Comparison of ENCODE assay signal across 11 cellular contexts in the genomic region with DNA sequence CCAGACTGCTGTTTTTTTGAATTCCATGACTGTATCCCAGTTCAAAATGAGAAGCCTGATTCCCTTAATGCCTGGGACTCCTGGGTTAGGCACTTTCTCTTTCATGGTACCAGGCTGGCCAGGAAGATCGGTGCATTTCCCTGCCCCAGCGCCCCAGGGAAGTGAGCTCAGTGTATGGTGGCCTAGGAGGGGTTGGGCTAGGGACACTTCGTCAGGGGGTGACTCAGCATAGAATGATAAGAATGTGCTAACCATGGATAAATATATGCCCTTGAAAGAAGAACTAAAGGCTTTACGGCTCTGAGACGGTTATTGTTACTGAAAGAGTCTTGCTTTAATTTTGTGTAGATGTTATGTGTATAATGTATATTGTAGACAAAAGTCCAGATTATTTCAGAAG. TPM values are rescaled to one million over a fixed set of nuclear protein-coding genes. Genes with fewer than 3 reads are reported as not detected.
DNase-seq lines count a peak whose midpoint lies in the region; ATAC-seq and TF ChIP-seq lines count a peak whose summit lies in the region.
"Had no signal": no experiment of that assay in that cellular context is flagged by ENCODE, and none has a peak within 500 bp of the region (broad histone marks: within the 10 kb centered on the region; RNA-seq: fewer than 3 reads in every experiment).

No MANE protein-coding gene starts in this region.

- no peaks in the 10 kb centered on the region for H3K36me3 ChIP-seq in GM23338 (ENCODE audit: insufficient read depth)
- H3K36me3 ChIP-seq in testis (ENCODE audit: low read depth, missing control alignments) = no peaks in the 10 kb centered on the region

- H2BK120ac ChIP-seq in H9 (ENCODE audit: low read depth, low read length, poor library complexity, severe bottlenecking) = no peak overlapping the region

- no peak; the same call in 2 of the 3 replicates for ATAC-seq in GM23338
- ATAC-seq: activated naive CD8-positive, alpha-beta T cell treated with anti-CD3 and anti-CD28 coated beads, Interleukin-2, amount 50 U/mL, for 24 hours; effector memory CD8-positive, alpha-beta T cell had no signal

- H2AFZ ChIP-seq in GM23338 (no peak overlapping the region), H9 (ENCODE audit: low read length) (no peak overlapping the region)

- no peaks in the 10 kb centered on the region for H3K9me2 ChIP-seq in GM23338 (ENCODE audit: insufficient read depth)

- H3K14ac ChIP-seq in H9 (ENCODE audit: insufficient read depth, low read length) = no peak overlapping the region

- DNase-seq in GM23338 (ENCODE audit: low spot score) = peak; percentile 15
- DNase-seq in NOMO-1 (lab: John Stamatoyannopoulos, UW; ENCODE audit: unreplicated experiment in 2 of 2) = peak; percentile 53 to 68
- DNase-seq in astrocyte of the hippocampus (ENCODE audit: low read depth, low spot score) = peak; percentile 57
- peak; percentile 21 for DNase-seq in kidney tubule cell (ENCODE audit: low spot score)
- no peak for DNase-seq in testis
- DNase-seq in activated CD4-positive, alpha-beta T cell treated with anti-CD3 and anti-CD28 coated beads, Interleukin-2, amount 10 ng/mL, durations not matched to agents 24 days and 14 days = no peak
- no peak for DNase-seq in H9
- no peak for DNase-seq in SW 1271 (lab: John Stamatoyannopoulos, UW)
- DNase-seq: activated naive CD8-positive, alpha-beta T cell treated with anti-CD3 and anti-CD28 coated beads, Interleukin-2, amount 50 U/mL, for 24 hours; effector memory CD8-positive, alpha-beta T cell; NCI-H1930 had no signal

- H3K9me3 Mint-ChIP-seq in GM23338 = no peaks in the 10 kb centered on the region
- no peaks in the 10 kb centered on the region for H3K9me3 Mint-ChIP-seq in activated CD4-positive, alpha-beta T cell treated with anti-CD3 and anti-CD28 coated beads, Interleukin-2, amount 10 ng/mL, durations not matched to agents 24 days and 14 days
- no peaks in the 10 kb centered on the region for H3K9me3 Mint-ChIP-seq in H9
- H3K9me3 Mint-ChIP-seq: activated naive CD8-positive, alpha-beta T cell treated with anti-CD3 and anti-CD28 coated beads, Interleukin-2, amount 50 U/mL, for 24 hours had no signal

- no peaks in the 10 kb centered on the region for H3K4me1 ChIP-seq in GM23338 (ENCODE audit: insufficient read depth)
- H3K4me1 ChIP-seq in testis = no peaks in the 10 kb centered on the region
- no peaks in the 10 kb centered on the region for H3K4me1 ChIP-seq in H9 (ENCODE audit: insufficient read depth, low read length)

- H3K4me3 ChIP-seq in GM23338 = no peak overlapping the region
- H3K4me3 ChIP-seq in testis = no peak overlapping the region

- TF ChIP-seq POLR2A in testis (IDR thresholded peaks at IDR 0.05) = no peak

- no peaks in the 10 kb centered on the region for H3K27me3 ChIP-seq in GM23338 (ENCODE audit: insufficient read depth)
- no peaks in the 10 kb centered on the region for H3K27me3 ChIP-seq in testis
- no peaks in the 10 kb centered on the region for H3K27me3 ChIP-seq in H9 (ENCODE audit: insufficient read depth, low read length)

- no peak overlapping the region for H3K4ac ChIP-seq in H9 (ENCODE audit: low read depth, low read length)

- H3K9me3 ChIP-seq in testis = no peaks in the 10 kb centered on the region
- no peaks in the 10 kb centered on the region for H3K9me3 ChIP-seq in H9 (ENCODE audit: control insufficient read depth, low read depth, low read length)

- no peak overlapping the region for H3K4me2 ChIP-seq in GM23338
- H3K4me2 ChIP-seq in H9 (ENCODE audit: insufficient read depth, insufficient read length, low read length) = no peak overlapping the region

- no peak overlapping the region for H4K8ac ChIP-seq in H9 (replicated peaks; ENCODE audit: insufficient read length, low read depth, low read length)

- no peak overlapping the region for H2AK5ac ChIP-seq in H9 (ENCODE audit: insufficient read length, low read length)

- H3K27ac Mint-ChIP-seq in GM23338 (peak overlapping the region; percentile 69; the same call in 1 of the 2 replicates), H9 (no peak overlapping the region)
- H3K27ac Mint-ChIP-seq in activated CD4-positive, alpha-beta T cell treated with anti-CD3 and anti-CD28 coated beads, Interleukin-2, amount 10 ng/mL, durations not matched to agents 24 days and 14 days = no peak overlapping the region
- H3K27ac Mint-ChIP-seq: activated naive CD8-positive, alpha-beta T cell treated with anti-CD3 and anti-CD28 coated beads, Interleukin-2, amount 50 U/mL, for 24 hours; effector memory CD8-positive, alpha-beta T cell had no signal

- no peak overlapping the region for H2BK5ac ChIP-seq in H9 (ENCODE audit: insufficient read length, low read length)

- no peak overlapping the region for H4K91ac ChIP-seq in H9 (ENCODE audit: insufficient read length, low read depth, low read length)

- no peak overlapping the region for H3K23ac ChIP-seq in H9 (ENCODE audit: insufficient read length, low read depth, low read length)

- H3K4me3 Mint-ChIP-seq in GM23338 = no peak overlapping the region
- H3K4me3 Mint-ChIP-seq in activated CD4-positive, alpha-beta T cell treated with anti-CD3 and anti-CD28 coated beads, Interleukin-2, amount 10 ng/mL, durations not matched to agents 24 days and 14 days = no peak overlapping the region
- H3K4me3 Mint-ChIP-seq in H9 = peak overlapping the region in 1 of 2 experiments; percentile 32; a peak in 1 of 5 replicates
- H3K4me3 Mint-ChIP-seq: activated naive CD8-positive, alpha-beta T cell treated with anti-CD3 and anti-CD28 coated beads, Interleukin-2, amount 50 U/mL, for 24 hours; effector memory CD8-positive, alpha-beta T cell had no signal

- H3K4me1 Mint-ChIP-seq in GM23338 = peaks cover 2% of the 10 kb centered on the region; the same call in 1 of the 3 replicates
- H3K4me1 Mint-ChIP-seq in activated CD4-positive, alpha-beta T cell treated with anti-CD3 and anti-CD28 coated beads, Interleukin-2, amount 10 ng/mL, durations not matched to agents 24 days and 14 days = no peaks in the 10 kb centered on the region
- H3K4me1 Mint-ChIP-seq in H9 = peaks cover 5 to 9% of the 10 kb centered on the region in 2 experiments
- H3K4me1 Mint-ChIP-seq: activated naive CD8-positive, alpha-beta T cell treated with anti-CD3 and anti-CD28 coated beads, Interleukin-2, amount 50 U/mL, for 24 hours had no signal

- TF ChIP-seq CTCF in GM23338 (conservative IDR thresholded peaks at IDR 0.05; ENCODE audit: low read depth in 2 of 2) (no peak), testis (IDR thresholded peaks at IDR 0.05) (no peak), H9 (conservative IDR thresholded peaks at IDR 0.05) (no peak)

- H3K79me2 ChIP-seq in GM23338 (replicated peaks; ENCODE audit: insufficient read depth) (no peaks in the 10 kb centered on the region), H9 (ENCODE audit: insufficient read depth, low read length) (no peaks in the 10 kb centered on the region)

- no peak overlapping the region for H2BK15ac ChIP-seq in H9 (ENCODE audit: low read depth, low read length)

- no peaks in the 10 kb centered on the region for H3K79me1 ChIP-seq in H9 (ENCODE audit: insufficient read depth, low read depth, low read length, poor library complexity, severe bottlenecking)

- peaks cover 3% of the 10 kb centered on the region; the same call in 2 of the 3 replicates for H3K36me3 Mint-ChIP-seq in GM23338 (ENCODE audit: low read depth)
- no peaks in the 10 kb centered on the region for H3K36me3 Mint-ChIP-seq in activated CD4-positive, alpha-beta T cell treated with anti-CD3 and anti-CD28 coated beads, Interleukin-2, amount 10 ng/mL, durations not matched to agents 24 days and 14 days (ENCODE audit: low read depth)
- H3K36me3 Mint-ChIP-seq in H9 (ENCODE audit: insufficient read depth in 1 of 3, low read depth in 3 of 3) = peaks cover 2 to 11% (median 7%) of the 10 kb centered on the region in 3 experiments; a peak in 5 of 7 replicates

- H3K56ac ChIP-seq in H9 (ENCODE audit: insufficient read length, low read depth, low read length) = no peak overlapping the region

- no peaks in the 10 kb centered on the region for H3F3A ChIP-seq in GM23338 (replicated peaks; ENCODE audit: low read depth)

- no peak overlapping the region for H3K9ac ChIP-seq in H9 (ENCODE audit: extremely low read depth, insufficient read length, low read length)

- H2BK20ac ChIP-seq in H9 (ENCODE audit: low read depth, low read length, poor library complexity, severe bottlenecking) = no peak overlapping the region

- intact Hi-C loops in testis (cut with DNase I; ENCODE audit: low total_unique reads) = no loop called here
- intact Hi-C loops in activated CD4-positive, alpha-beta T cell treated with anti-CD3 and anti-CD28 coated beads, Interleukin-2, amount 10 ng/mL, durations not matched to agents 24 days and 14 days (cut with micrococcal nuclease) = no loop called here

- H4K5ac ChIP-seq in H9 (ENCODE audit: insufficient read length, low read depth, low read length) = no peak overlapping the region

- 67 to 77% methylated on average over 5 of the region's 5 CpGs for WGBS in testis, 2 donors
- WGBS in H9 (ENCODE audit: extremely low coverage, insufficient read length, low lambda C conversion rate) = no CpG with 5 or more reads among the region's 5 CpGs

- H2BK12ac ChIP-seq in H9 (ENCODE audit: insufficient read length, low read depth, low read length) = no peak overlapping the region

- H3K27ac ChIP-seq in GM23338 (ENCODE audit: low read depth) (no peak overlapping the region), testis (no peak overlapping the region), H9 (ENCODE audit: insufficient read length, low read depth, low read length) (no peak overlapping the region)

- H3T11ph ChIP-seq in H9 (ENCODE audit: low read length) = no peak overlapping the region

- no peak overlapping the region for H3K18ac ChIP-seq in H9 (ENCODE audit: insufficient read length, low read depth, low read length)

- H3K27me3 Mint-ChIP-seq in GM23338 (ENCODE audit: insufficient read depth, low read depth, poor library complexity) (peaks cover 4% of the 10 kb centered on the region), H9 (ENCODE audit: low read depth) (no peaks in the 10 kb centered on the region)
- no peaks in the 10 kb centered on the region for H3K27me3 Mint-ChIP-seq in activated CD4-positive, alpha-beta T cell treated with anti-CD3 and anti-CD28 coated beads, Interleukin-2, amount 10 ng/mL, durations not matched to agents 24 days and 14 days
- H3K27me3 Mint-ChIP-seq: effector memory CD8-positive, alpha-beta T cell had no signal

- H4K20me1 ChIP-seq in GM23338 (replicated peaks; ENCODE audit: insufficient read depth) (no peaks in the 10 kb centered on the region), H9 (ENCODE audit: control insufficient read depth, insufficient read depth, insufficient read length) (no peaks in the 10 kb centered on the region)

- H3K23me2 ChIP-seq in H9 (ENCODE audit: insufficient read length, low read depth, low read length, poor library complexity, severe bottlenecking) = no peaks in the 10 kb centered on the region

RNA-seq across cellular contexts. Expression of gene FAM237A, which starts 27.5 kb away (rescaled TPM):
- not detected in 2 replicates for total RNA-seq in GM23338 (2014; rRNA removed; shearing (Covaris generic))
- not detected in 2 replicates for polyA plus RNA-seq in GM23338 (2016; fragmentation: Nextera tagmentation; extraction: Ambion mirVana)
- not detected for total RNA-seq in testis
- polyA plus RNA-seq in testis (ENCODE audit: insufficient read depth, low read depth, low replicate concordance) = 3.7 TPM
- not detected in 2 replicates for total RNA-seq in activated CD4-positive, alpha-beta T cell treated with anti-CD3 and anti-CD28 coated beads, Interleukin-2, amount 10 ng/mL, durations not matched to agents 24 days and 14 days
- not detected in 2 replicates for total RNA-seq in H9 (2021)

Comparison
In these comparisons a context has a peak if more than half of its experiments do, and no peak if none do; other contexts are left out.
1. DNase-seq: peak in GM23338 (single experiment), NOMO-1 (2 of 2), astrocyte of the hippocampus (single experiment) and kidney tubule cell (single experiment); none in testis (single experiment), activated CD4-positive, alpha-beta T cell treated with anti-CD3 and anti-CD28 coated beads, Interleukin-2, amount 10 ng/mL, durations not matched to agents 24 days and 14 days (single experiment), H9 (single experiment) and SW 1271 (0 of 2).